9 cellular contexts compared by ENCODE assay signal in genomic region chr17:36229644-36230043, GRCh38. TPM values are rescaled to one million over a fixed set of nuclear protein-coding genes. Genes with fewer than 3 reads are reported as not detected.
A peak's percentile ranks its signal among the peaks of the same experiment; 100 is the strongest.
DNase-seq lines count a peak whose midpoint lies in the region; ATAC-seq and TF ChIP-seq lines count a peak whose summit lies in the region.
"Not testable (repeated sequence)": the region's sequence is repeated elsewhere in the genome, so short reads cannot be mapped to it uniquely, and the experiment has no call there.
"Had no signal": no experiment of that assay in that cellular context is flagged by ENCODE, and none has a peak within 500 bp of the region (broad histone marks: within the 10 kb centered on the region; RNA-seq: fewer than 3 reads in every experiment).

No MANE protein-coding gene starts in this region.

- not testable (repeated sequence) for H3K4me3 ChIP-seq in GM12864 (ENCODE audit: low read depth, low read length); MG63; liver (ENCODE audit: low read depth in 1 of 3, low read length in 3 of 3)

- not testable (repeated sequence) for H3K27ac Mint-ChIP-seq in effector memory CD8-positive, alpha-beta T cell; progenitor cell of endocrine pancreas

- not testable (repeated sequence) for H3K27ac ChIP-seq in liver (ENCODE audit: low read depth in 1 of 2, low read length in 2 of 2)

- not testable (repeated sequence) for ATAC-seq in effector memory CD8-positive, alpha-beta T cell (replicated peaks)

- not testable (repeated sequence) for H3K4me1 Mint-ChIP-seq in effector memory CD8-positive, alpha-beta T cell (ENCODE audit: low read depth in 2 of 2); progenitor cell of endocrine pancreas (ENCODE audit: low read depth)

- not testable (repeated sequence) for H3K27me3 ChIP-seq in MG63; liver (ENCODE audit: control insufficient read depth in 4 of 4, insufficient read depth in 4 of 4, low read length in 3 of 4)

- not testable (repeated sequence) for H3K36me3 ChIP-seq in MG63; liver (ENCODE audit: control insufficient read depth in 4 of 4, insufficient read depth in 3 of 4, low read depth in 1 of 4, low read length in 3 of 4)

- H3K9ac ChIP-seq in liver (ENCODE audit: low read depth in 1 of 2, low read length in 2 of 2), result not testable (repeated sequence)

- H3K4me1 ChIP-seq in liver (ENCODE audit: control insufficient read depth in 4 of 4, insufficient read depth in 4 of 4, low read length in 3 of 4), result not testable (repeated sequence)

- H3K9me3 Mint-ChIP-seq in effector memory CD8-positive, alpha-beta T cell; progenitor cell of endocrine pancreas (ENCODE audit: low read depth): not testable (repeated sequence)

- 41% methylated on average over 4 of the region's 5 CpGs for WGBS in liver

- not testable (repeated sequence) for H3K9me3 ChIP-seq in MG63; liver (ENCODE audit: control insufficient read depth in 4 of 4, low read length in 3 of 4)

- not testable (repeated sequence) for H3K27me3 Mint-ChIP-seq in effector memory CD8-positive, alpha-beta T cell; progenitor cell of endocrine pancreas

- not testable (repeated sequence) for H3K36me3 Mint-ChIP-seq in effector memory CD8-positive, alpha-beta T cell (ENCODE audit: insufficient read depth); progenitor cell of endocrine pancreas (ENCODE audit: insufficient read depth)

- TF ChIP-seq RAD21 in liver (IDR thresholded peaks at IDR 0.05), result peak; percentile 8 to 61

- DNase-seq in GM12864 (ENCODE audit: low read depth); progenitor cell of endocrine pancreas (ENCODE audit: low spot score, unreplicated experiment): not testable (repeated sequence)
- peak; percentile 26 for DNase-seq in MG63
- DNase-seq in activated CD4-positive, alpha-beta T cell treated with anti-CD3 and anti-CD28 coated beads for 48 hours, result peak; percentile 34
- DNase-seq in activated gamma-delta T cell treated with anti-CD3 and anti-CD28 coated beads, Interleukin-2, amount 50 U/mL, for 16 hours (ENCODE audit: low read depth), result peak; percentile 31
- DNase-seq in effector memory CD8-positive, alpha-beta T cell, result peak; percentile 26 to 54 (median 30)

- TF ChIP-seq CTCF in GM12864 (IDR thresholded peaks at IDR 0.05; ENCODE audit: low read depth, low read length, missing control alignments) (peak; percentile 14), liver (IDR thresholded peaks at IDR 0.05; ENCODE audit: low read depth, low read length, missing input control) (peak; percentile 1), progenitor cell of endocrine pancreas (IDR thresholded peaks at IDR 0.05; ENCODE audit: unreplicated experiment) (peak; percentile 19)

- not testable (repeated sequence) for H3K4me3 Mint-ChIP-seq in effector memory CD8-positive, alpha-beta T cell; progenitor cell of endocrine pancreas (ENCODE audit: low read depth)

RNA-seq across cellular contexts. Expression of gene CCL4L2, which starts 18.8 kb away (rescaled TPM):
- not detected in 2 replicates for total RNA-seq in MG63 (2014; rRNA removed; shearing (Covaris generic); ENCODE audit: low replicate concordance)
- total RNA-seq in liver (1 to 10 TPM in 1 of 2 donors, under 1 TPM in 1; 0.50 to 2.8 TPM), progenitor cell of endocrine pancreas (not detected in 2 replicates)
- polyA plus RNA-seq in liver, result 1 to 10 TPM in 1 of 2 donors, under 1 TPM in 1; 0.83 to 1.3 TPM
- total RNA-seq: HT-29 had no signal
- polyA plus RNA-seq: IgD-negative memory B cell had no signal

RNA-seq across cellular contexts. Expression of gene CCL3L1, which starts 33.1 kb away (rescaled TPM):
- not detected in 2 replicates for total RNA-seq in MG63 (2014; rRNA removed; shearing (Covaris generic); ENCODE audit: low replicate concordance)
- total RNA-seq in liver, result under 1 TPM; 0.42 TPM
- under 1 TPM; 0.15 to 0.21 TPM for polyA plus RNA-seq in liver
- total RNA-seq in progenitor cell of endocrine pancreas, result 0.82 and 1.7 TPM in 2 replicates
- total RNA-seq: HT-29 had no signal

RNA-seq across cellular contexts. Expression of gene TBC1D3I, which starts 34.7 kb away (rescaled TPM):
- not detected in 2 replicates for total RNA-seq in MG63 (2014; rRNA removed; shearing (Covaris generic); ENCODE audit: low replicate concordance)
- total RNA-seq in liver, result under 1 TPM in 1 of 2 donors, not detected in 1; 0.17 TPM
- under 1 TPM in 1 of 2 donors, not detected in 1; 0.11 TPM for polyA plus RNA-seq in liver
- total RNA-seq in progenitor cell of endocrine pancreas, result 0.77 and 1.9 TPM in 2 replicates
- polyA plus RNA-seq: IgD-negative memory B cell had no signal

RNA-seq across cellular contexts. Expression of gene TBC1D3B, which starts 53.2 kb away (rescaled TPM):
- total RNA-seq in MG63 (2014; rRNA removed; shearing (Covaris generic); ENCODE audit: low replicate concordance), result not detected in 2 replicates
- under 1 TPM; 0.42 to 0.56 TPM for total RNA-seq in liver
- polyA plus RNA-seq in liver, result 1 to 10 TPM in 1 of 2 donors, under 1 TPM in 1; 0.66 to 1.8 TPM
- 27.1 and 30.1 TPM in 2 replicates for total RNA-seq in progenitor cell of endocrine pancreas
